In genomic region chr4:3045500-3045850, GRCh38 we compare ENCODE assay signal across 9 cellular contexts. TPM values are rescaled to one million over a fixed set of nuclear protein-coding genes. Genes with fewer than 3 reads are reported as not detected.
DNase-seq lines count a peak whose midpoint lies in the region; ATAC-seq and TF ChIP-seq lines count a peak whose summit lies in the region.
"Had no signal": no experiment of that assay in that cellular context is flagged by ENCODE, and none has a peak within 500 bp of the region (broad histone marks: within the 10 kb centered on the region; RNA-seq: fewer than 3 reads in every experiment).

No MANE protein-coding gene starts in this region.

- no peaks in the 10 kb centered on the region for H3K9me3 ChIP-seq in suprapubic skin
- H3K9me3 ChIP-seq: thyroid gland had no signal

- no peak for TF ChIP-seq CTCF in astrocyte of the cerebellum (IDR thresholded peaks at IDR 0.05; ENCODE audit: low read depth, low read length, missing control alignments)
- TF ChIP-seq CTCF in omental fat pad (IDR thresholded peaks at IDR 0.05): no peak
- no peak for TF ChIP-seq CTCF in suprapubic skin (IDR thresholded peaks at IDR 0.05)

- DNase-seq in Daoy (ENCODE audit: low read depth) (peak; percentile 66), T-helper 22 cell (ENCODE audit: low read depth) (peak; percentile 62), astrocyte of the cerebellum (ENCODE audit: low read depth) (peak; percentile 6), omental fat pad (ENCODE audit: low spot score) (no peak), suprapubic skin (ENCODE audit: low spot score in 2 of 2) (no peak), NCI-H748 treated with DMSO at 0.1 percent for 48 hours (lab: John Stamatoyannopoulos, UW) (no peak), OCI-M2 (lab: John Stamatoyannopoulos, UW; ENCODE audit: unreplicated experiment) (no peak)

- WGBS in suprapubic skin: 58% methylated on average over 10 of the region's 10 CpGs

- H3K4me1 ChIP-seq in suprapubic skin: peaks cover 23% of the 10 kb centered on the region

- no peak for TF ChIP-seq EP300 in suprapubic skin (IDR thresholded peaks at IDR 0.05)

- in situ Hi-C loops in astrocyte of the cerebellum (cut with HindIII; ENCODE audit: low sequenced_read_pairs): no loop called here

- ATAC-seq in omental fat pad (ENCODE audit: low FRiP score) (peak; percentile 28), HG02970 (IDR thresholded peaks at IDR 0.05; ENCODE audit: low FRiP score, unreplicated experiment) (no peak)

- H3K27ac ChIP-seq in suprapubic skin: no peak overlapping the region
- H3K27ac ChIP-seq: thyroid gland had no signal

- H3K4me3 ChIP-seq in astrocyte of the cerebellum (ENCODE audit: low read depth, low read length): no peak overlapping the region
- H3K4me3 ChIP-seq in suprapubic skin: no peak overlapping the region
- H3K4me3 ChIP-seq: thyroid gland had no signal

- no peaks in the 10 kb centered on the region for H3K36me3 ChIP-seq in suprapubic skin
- H3K36me3 ChIP-seq: thyroid gland had no signal

- no peaks in the 10 kb centered on the region for H3K27me3 ChIP-seq in suprapubic skin
- H3K27me3 ChIP-seq: thyroid gland had no signal

- TF ChIP-seq POLR2A in suprapubic skin (IDR thresholded peaks at IDR 0.05): no peak

RNA-seq across cellular contexts. Expression of gene HTT-AS, which starts 28.9 kb away (rescaled TPM):
- total RNA-seq in Daoy (2014; rRNA removed; shearing (Covaris generic)): not detected in 2 replicates
- total RNA-seq in omental fat pad (not detected), suprapubic skin (not detected)
- total RNA-seq: thyroid gland had no signal

RNA-seq across cellular contexts. Expression of gene HTT, which starts 29.0 kb away (rescaled TPM):
- total RNA-seq in Daoy (2014; rRNA removed; shearing (Covaris generic)): 10.4 and 17.4 TPM in 2 replicates
- total RNA-seq in omental fat pad: 10 to 100 TPM; 37.6 to 78.7 (median 56.3) TPM
- 100 to 1,000 TPM in 1 of 4 donors, 10 to 100 TPM in 3; 50.1 to 192 (median 81.0) TPM for total RNA-seq in suprapubic skin

Comparison
In these comparisons a context has a peak if more than half of its experiments do, and no peak if none do; other contexts are left out.
1. DNase-seq: peak in Daoy (single experiment), T-helper 22 cell (single experiment) and astrocyte of the cerebellum (single experiment); none in omental fat pad (single experiment), suprapubic skin (0 of 2), NCI-H748 treated with DMSO at 0.1 percent for 48 hours (single experiment) and OCI-M2 (single experiment).